In the genomic region with DNA sequence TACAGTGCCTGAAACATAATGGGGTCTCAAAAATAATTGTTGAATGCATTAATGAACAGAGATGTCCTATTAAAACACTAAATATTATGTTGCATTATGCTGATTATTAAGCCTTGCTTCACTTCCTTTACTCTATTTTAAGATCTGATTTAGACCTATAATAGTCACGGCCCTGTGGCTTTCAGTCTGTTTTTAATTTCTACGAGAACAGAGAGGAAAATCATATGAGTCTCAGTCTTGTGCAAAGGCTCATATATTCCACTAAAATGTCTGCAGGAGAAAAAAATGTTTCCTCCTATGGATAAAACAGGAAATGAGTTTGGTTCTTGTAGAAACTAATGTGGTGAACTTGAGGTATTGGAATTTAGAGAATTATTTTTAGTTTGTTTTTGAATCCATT, we compare ENCODE assay signal across 23 cellular contexts.
DNase-seq lines count a peak whose midpoint lies in the region; ATAC-seq and TF ChIP-seq lines count a peak whose summit lies in the region.
"Had no signal": no experiment of that assay in that cellular context is flagged by ENCODE, and none has a peak within 500 bp of the region (broad histone marks: within the 10 kb centered on the region; RNA-seq: fewer than 3 reads in every experiment).

No MANE protein-coding gene starts in this region.

- H3K27me3 ChIP-seq in OCI-LY3 (ENCODE audit: low read depth, low read length) (peaks cover 22% of the 10 kb centered on the region), vagina (no peaks in the 10 kb centered on the region)
- no peaks in the 10 kb centered on the region for H3K27me3 ChIP-seq in CD8-positive, alpha-beta memory T cell (ENCODE audit: insufficient read depth, low read length, poor library complexity, severe bottlenecking)
- H3K27me3 ChIP-seq: adrenal gland, thyroid gland had no signal

- POLR2A ChIA-PET in CD8-positive, alpha-beta memory T cell (lab: Charles Lee) = no interaction called here

- CTCF ChIA-PET in CD8-positive, alpha-beta memory T cell (lab: Charles Lee) = no interaction called here

- H3K27ac Mint-ChIP-seq in CD8-positive, alpha-beta memory T cell = no peak overlapping the region
- H3K27ac Mint-ChIP-seq: activated T-helper 2 cell treated with anti-CD3 and anti-CD28 coated beads, Interferon-gamma antibody, Interleukin-2, Interleukin-4, amounts not matched to agents 10 μg/mL and 5 μg/mL and 100 μg/mL, durations not matched to agents 14 hours and 24 hours and 36 hours; CD4-positive, CD25-positive, alpha-beta regulatory T cell had no signal

- H4K20me1 ChIP-seq in OCI-LY3 (ENCODE audit: insufficient read depth, low read length) = no peaks in the 10 kb centered on the region

- H3K27me3 Mint-ChIP-seq in CD8-positive, alpha-beta memory T cell = no peaks in the 10 kb centered on the region
- H3K27me3 Mint-ChIP-seq: CD4-positive, CD25-positive, alpha-beta regulatory T cell had no signal

- no peak for TF ChIP-seq CTCF in OCI-LY3 (IDR thresholded peaks at IDR 0.05; ENCODE audit: low read depth, low read length)
- no peak for TF ChIP-seq CTCF in vagina (IDR thresholded peaks at IDR 0.05)

- H3K79me2 ChIP-seq in OCI-LY3 (ENCODE audit: low read length) = no peaks in the 10 kb centered on the region

- peaks cover 0 to 2% (median 0%) of the 10 kb centered on the region in 3 donors for H3K36me3 Mint-ChIP-seq in CD8-positive, alpha-beta memory T cell
- H3K36me3 Mint-ChIP-seq: CD4-positive, CD25-positive, alpha-beta regulatory T cell; stimulated activated memory B cell treated with anti-CD40 and anti-IgM and Interleukin-4, amounts not matched to agents 10 μg/mL and 1 μg/mL and 100 μg/mL, for 72 hours had no signal

- H3K9me3 ChIP-seq in OCI-LY3 (ENCODE audit: insufficient read depth, low read length) (no peaks in the 10 kb centered on the region), vagina (no peaks in the 10 kb centered on the region)
- H3K9me3 ChIP-seq in CD8-positive, alpha-beta memory T cell (ENCODE audit: low read length) = no peaks in the 10 kb centered on the region
- H3K9me3 ChIP-seq: adrenal gland, thyroid gland had no signal

- no peaks in the 10 kb centered on the region for H3K36me3 ChIP-seq in OCI-LY3 (replicated peaks; ENCODE audit: low read depth, low read length)
- H3K36me3 ChIP-seq in vagina = no peaks in the 10 kb centered on the region
- H3K36me3 ChIP-seq in CD8-positive, alpha-beta memory T cell (ENCODE audit: insufficient read depth, low read length) = no peaks in the 10 kb centered on the region
- H3K36me3 ChIP-seq: adrenal gland, thyroid gland, WERI-Rb-1 had no signal

- no peak overlapping the region for H3K9ac ChIP-seq in OCI-LY3 (ENCODE audit: low read length)

- intact Hi-C loops in vagina (cut with DNase I) = no loop called here

- H3K4me3 ChIP-seq in OCI-LY3 (ENCODE audit: low read length) (no peak overlapping the region), vagina (no peak overlapping the region)
- no peak overlapping the region for H3K4me3 ChIP-seq in CD8-positive, alpha-beta memory T cell (ENCODE audit: low read length)
- H3K4me3 ChIP-seq: adrenal gland, thyroid gland had no signal

- peak; percentile 24 for ATAC-seq in GM18511 (IDR thresholded peaks at IDR 0.05; ENCODE audit: unreplicated experiment)
- peak; percentile 22 for ATAC-seq in HG02852 (IDR thresholded peaks at IDR 0.05; ENCODE audit: unreplicated experiment)
- ATAC-seq in GM19467 (IDR thresholded peaks at IDR 0.05; ENCODE audit: unreplicated experiment) = no peak
- ATAC-seq: stimulated activated memory B cell treated with anti-CD40 and anti-IgM and Interleukin-4, amounts not matched to agents 10 μg/mL and 1 μg/mL and 100 μg/mL, for 72 hours had no signal

- DNase-seq in vagina (ENCODE audit: extremely low spot score in 2 of 2) (no peak), mucosa of gallbladder (ENCODE audit: low spot score) (no peak)
- no peak for DNase-seq in CD8-positive, alpha-beta memory T cell
- DNase-seq: activated CD8-positive, alpha-beta memory T cell treated with anti-CD3 and anti-CD28 coated beads for 24 hours; adrenal gland; CD4-positive, CD25-positive, alpha-beta regulatory T cell; DMS79; effector memory CD4-positive, alpha-beta T cell; hypothalamus; kidney glomerular epithelial cell; mesendoderm; NCI-H2029 treated with DMSO at 0.1 percent for 48 hours; stimulated activated CD4-positive, alpha-beta T cell treated with anti-CD3 and anti-CD28 coated beads, Interleukin-12 subunit alpha, Interleukin-12 subunit beta, amount 100 ng/mL, for 4 hours; SW 1271; thyroid gland; WERI-Rb-1 had no signal

- H3K27ac ChIP-seq in OCI-LY3 (ENCODE audit: low read length) (no peak overlapping the region), vagina (peak overlapping the region; percentile 4)
- H3K27ac ChIP-seq in CD8-positive, alpha-beta memory T cell (ENCODE audit: low read depth, low read length) = no peak overlapping the region
- H3K27ac ChIP-seq: adrenal gland, thyroid gland, WERI-Rb-1 had no signal

- no peak overlapping the region for H3K4me3 Mint-ChIP-seq in CD8-positive, alpha-beta memory T cell
- H3K4me3 Mint-ChIP-seq: CD4-positive, CD25-positive, alpha-beta regulatory T cell; neural crest cell; stimulated activated memory B cell treated with anti-CD40 and anti-IgM and Interleukin-4, amounts not matched to agents 10 μg/mL and 1 μg/mL and 100 μg/mL, for 72 hours had no signal

- H2AFZ ChIP-seq in OCI-LY3 (ENCODE audit: low read depth, low read length) = no peak overlapping the region

- H3K4me1 ChIP-seq in OCI-LY3 (ENCODE audit: low read length) (peaks cover 28% of the 10 kb centered on the region), vagina (peaks cover 6% of the 10 kb centered on the region)
- H3K4me1 ChIP-seq in CD8-positive, alpha-beta memory T cell (ENCODE audit: insufficient read depth, low read length) = no peaks in the 10 kb centered on the region
- H3K4me1 ChIP-seq: thyroid gland had no signal

- peak overlapping the region; percentile 69; the same call in 1 of the 2 replicates for H3K4me2 ChIP-seq in OCI-LY3 (ENCODE audit: low read length)

- H3K4me1 Mint-ChIP-seq in CD8-positive, alpha-beta memory T cell = no peaks in the 10 kb centered on the region
- H3K4me1 Mint-ChIP-seq: CD4-positive, CD25-positive, alpha-beta regulatory T cell; neural crest cell had no signal

- no peak for TF ChIP-seq POLR2A in vagina (IDR thresholded peaks at IDR 0.05)

- H3K9me3 Mint-ChIP-seq in CD8-positive, alpha-beta memory T cell = peaks cover 0 to 3% (median 0%) of the 10 kb centered on the region in 5 donors
- H3K9me3 Mint-ChIP-seq: activated T-helper 2 cell treated with anti-CD3 and anti-CD28 coated beads, Interferon-gamma antibody, Interleukin-2, Interleukin-4, amounts not matched to agents 10 μg/mL and 5 μg/mL and 100 μg/mL, durations not matched to agents 14 hours and 24 hours and 36 hours; stimulated activated memory B cell treated with anti-CD40 and anti-IgM and Interleukin-4, amounts not matched to agents 10 μg/mL and 1 μg/mL and 100 μg/mL, for 72 hours had no signal
